8 cellular contexts compared by ENCODE assay signal in genomic region chr7:75442465-75443111, GRCh38. TPM values are rescaled to one million over a fixed set of nuclear protein-coding genes. Genes with fewer than 3 reads are reported as not detected.
DNase-seq lines count a peak whose midpoint lies in the region; ATAC-seq and TF ChIP-seq lines count a peak whose summit lies in the region.
"Not testable (repeated sequence)": the region's sequence is repeated elsewhere in the genome, so short reads cannot be mapped to it uniquely, and the experiment has no call there.

No MANE protein-coding gene starts in this region.

- peak overlapping the region; percentile 56 for H3K4me2 ChIP-seq in mesenchymal stem cell (ENCODE audit: low read length, poor library complexity, severe bottlenecking)

- ATAC-seq in GM21526 (IDR thresholded peaks at IDR 0.05; ENCODE audit: low FRiP score, unreplicated experiment) (peak; percentile 74), HG03432 (IDR thresholded peaks at IDR 0.05; ENCODE audit: unreplicated experiment) (peak; percentile 95), esophagus mucosa (peak; percentile 98)

- H2BK120ac ChIP-seq in mesenchymal stem cell (ENCODE audit: low read depth, low read length), result not testable (repeated sequence)

- H3K23ac ChIP-seq in mesenchymal stem cell (ENCODE audit: low read length in 2 of 2), result not testable (repeated sequence)

- not testable (repeated sequence) for TF ChIP-seq CTCF in Peyer's patch (IDR thresholded peaks at IDR 0.05)

- H3K27me3 ChIP-seq in Peyer's patch; mesenchymal stem cell (ENCODE audit: control insufficient read depth in 1 of 2, insufficient read depth in 1 of 2, low read length in 2 of 2): not testable (repeated sequence)

- H3K14ac ChIP-seq in mesenchymal stem cell (ENCODE audit: low read length in 2 of 2), result not testable (repeated sequence)

- H2BK15ac ChIP-seq in mesenchymal stem cell (ENCODE audit: low read depth, poor library complexity, severe bottlenecking), result not testable (repeated sequence)

- H2BK5ac ChIP-seq in mesenchymal stem cell (ENCODE audit: low read depth, low read length, poor library complexity, severe bottlenecking), result not testable (repeated sequence)

- H3K18ac ChIP-seq in mesenchymal stem cell (ENCODE audit: low read depth in 1 of 2, low read length in 2 of 2), result not testable (repeated sequence)

- DNase-seq in Daoy (ENCODE audit: low read depth) (peak; percentile 19), Peyer's patch (peak in 1 of 3 donors; percentile 54), mesenchymal stem cell (peak; percentile 60)
- DNase-seq in activated effector memory CD4-positive, alpha-beta T cell treated with anti-CD3 and anti-CD28 coated beads, Interleukin-2, amount 50 U/mL, for 16 hours, result peak; percentile 81
- peak; percentile 7 for DNase-seq in stimulated activated CD8-positive, alpha-beta memory T cell treated with anti-CD3 and anti-CD28 coated beads, Interleukin-7, amount 100 ng/mL, for 24 hours (ENCODE audit: low read depth)

- not testable (repeated sequence) for H4K91ac ChIP-seq in mesenchymal stem cell (ENCODE audit: low read length)

- H2AK5ac ChIP-seq in mesenchymal stem cell (ENCODE audit: low read length, severe bottlenecking), result not testable (repeated sequence)

- H4K8ac ChIP-seq in mesenchymal stem cell (ENCODE audit: low read length), result not testable (repeated sequence)

- not testable (repeated sequence) for H3K79me1 ChIP-seq in mesenchymal stem cell (replicated peaks; ENCODE audit: low read length, poor library complexity, severe bottlenecking)

- H3K27ac ChIP-seq in Peyer's patch, result peak overlapping the region; percentile 83 to 85 (median 84)
- peak overlapping the region; percentile 51 for H3K27ac ChIP-seq in mesenchymal stem cell (ENCODE audit: low read length, poor library complexity, severe bottlenecking)

- TF ChIP-seq POLR2A in Peyer's patch (IDR thresholded peaks at IDR 0.05), result peak in 1 of 2 donors; percentile 77

- not testable (repeated sequence) for H3K4me1 ChIP-seq in Peyer's patch; mesenchymal stem cell (ENCODE audit: control insufficient read depth, insufficient read depth, low read depth, low read length)

- H2AFZ ChIP-seq in mesenchymal stem cell (ENCODE audit: low read depth, low read length), result not testable (repeated sequence)

- peak overlapping the region; percentile 88 for H3K9ac ChIP-seq in mesenchymal stem cell (ENCODE audit: low read length)

- peak overlapping the region; percentile 53 to 72 (median 62) for H3K4me3 ChIP-seq in Peyer's patch
- H3K4me3 ChIP-seq in mesenchymal stem cell (ENCODE audit: insufficient read depth in 1 of 2, low read depth in 1 of 2, low read length in 2 of 2), result peak overlapping the region; percentile 52 to 75

- 0% methylated on average over 3 of the region's 76 CpGs for WGBS in mesenchymal stem cell

- not testable (repeated sequence) for H3K4ac ChIP-seq in mesenchymal stem cell (ENCODE audit: low read depth in 1 of 2, low read length in 2 of 2)

- H2BK12ac ChIP-seq in mesenchymal stem cell (ENCODE audit: low read length in 2 of 2), result not testable (repeated sequence)

- peaks cover 0 to 33% (median 0%) of the 10 kb centered on the region in 3 donors for H3K36me3 ChIP-seq in Peyer's patch
- peaks cover 10 to 28% of the 10 kb centered on the region in 2 experiments for H3K36me3 ChIP-seq in mesenchymal stem cell (ENCODE audit: control insufficient read depth in 1 of 2, insufficient read depth in 2 of 2, low read depth in 1 of 2, low read length in 2 of 2)

- H3K9me3 ChIP-seq in Peyer's patch; mesenchymal stem cell (ENCODE audit: control insufficient read depth, low read length): not testable (repeated sequence)

RNA-seq across cellular contexts. Expression of gene POM121C, which starts 43.5 kb away (rescaled TPM):
- 1.6 and 2.9 TPM in 2 replicates for total RNA-seq in Daoy (2014; rRNA removed; shearing (Covaris generic))
- total RNA-seq in Peyer's patch (10 to 100 TPM; 21.0 to 35.0 (median 31.9) TPM), esophagus mucosa (30.6 TPM)
- 36.6 TPM for polyA plus RNA-seq in mesenchymal stem cell (2013, experiment 1 of 2)
- polyA plus RNA-seq in mesenchymal stem cell (2013, experiment 2 of 2), result 34.7 TPM

RNA-seq across cellular contexts. Expression of gene TRIM73, which starts 47.2 kb away (rescaled TPM):
- 0.23 and 0.71 TPM in 2 replicates for total RNA-seq in Daoy (2014; rRNA removed; shearing (Covaris generic))
- 10 to 100 TPM in 2 of 4 donors, 1 to 10 TPM in 2; 4.9 to 14.8 (median 8.9) TPM for total RNA-seq in Peyer's patch
- 0.92 TPM for total RNA-seq in esophagus mucosa
- 1.5 TPM for polyA plus RNA-seq in mesenchymal stem cell (2013, experiment 1 of 2)
- polyA plus RNA-seq in mesenchymal stem cell (2013, experiment 2 of 2), result 1.9 TPM

RNA-seq across cellular contexts. Expression of gene SPDYE5, which starts 49.5 kb away (rescaled TPM):
- not detected in 2 replicates for total RNA-seq in Daoy (2014; rRNA removed; shearing (Covaris generic))
- not detected for total RNA-seq in Peyer's patch
- not detected for total RNA-seq in esophagus mucosa
- polyA plus RNA-seq in mesenchymal stem cell (2013, experiment 1 of 2), result not detected
- polyA plus RNA-seq in mesenchymal stem cell (2013, experiment 2 of 2), result not detected
